Comparison of ENCODE assay signal across 30 cellular contexts in genomic region chr12:51663390-51663789, GRCh38.
"Had no signal": no experiment of that assay in that cellular context is flagged by ENCODE, and none has a peak within 500 bp of the region (broad histone marks: within the 10 kb centered on the region; RNA-seq: fewer than 3 reads in every experiment).

No MANE protein-coding gene starts in this region.

- H3K27ac ChIP-seq: neural progenitor cell, ovary, psoas muscle, skin epidermis, spleen, suprapubic skin, testis, tibial artery, transverse colon, upper lobe of right lung, uterus had no signal

- H3K36me3 ChIP-seq: neural progenitor cell, ovary, spleen, suprapubic skin, tibial artery, transverse colon, upper lobe of right lung, uterus had no signal

- H3K9ac ChIP-seq: neural progenitor cell, parathyroid adenoma had no signal

- ATAC-seq: natural killer cell; psoas muscle; right cardiac atrium; sciatic nerve; stimulated activated memory B cell treated with anti-CD40 and anti-IgM and Interleukin-4, amounts not matched to agents 10 μg/mL and 1 μg/mL and 100 μg/mL, for 72 hours; stimulated activated naive CD8-positive, alpha-beta T cell treated with anti-CD3 and anti-CD28 coated beads, Interleukin-15, amount 100 ng/mL, for 72 hours; stimulated activated naive CD8-positive, alpha-beta T cell treated with anti-CD3 and anti-CD28 coated beads, Interleukin-15, Interleukin-2, amounts not matched to agents 100 U/mL and 50 U/mL, for 24 hours; upper lobe of right lung had no signal

- H3K36me3 Mint-ChIP-seq: natural killer cell; stimulated activated memory B cell treated with anti-CD40 and anti-IgM and Interleukin-4, amounts not matched to agents 10 μg/mL and 1 μg/mL and 100 μg/mL, for 72 hours had no signal

- H3K27ac Mint-ChIP-seq: natural killer cell; nephron; neural progenitor cell; stimulated activated memory B cell treated with anti-CD40 and anti-IgM and Interleukin-4, amounts not matched to agents 10 μg/mL and 1 μg/mL and 100 μg/mL, for 72 hours had no signal

- DNase-seq: natural killer cell; occipital lobe; ovary; posterior cingulate gyrus; psoas muscle; right cardiac atrium; spleen; stimulated activated CD4-positive, alpha-beta T cell treated with anti-CD3 and anti-CD28 coated beads, Interleukin-12 subunit alpha, Interleukin-12 subunit beta, amount 100 ng/mL, for 4 hours; stimulated activated CD4-positive, alpha-beta T cell treated with anti-CD3 and anti-CD28 coated beads, Interleukin-1b, Interleukin-23, amount 100 ng/mL, for 48 hours; stimulated activated CD4-positive, alpha-beta T cell treated with anti-CD3 and anti-CD28 coated beads, Interleukin-4, amount 100 ng/mL, for 1 hour; stimulated activated CD4-positive, alpha-beta T cell treated with anti-CD3 and anti-CD28 coated beads, Interleukin-4, amount 100 ng/mL, for 4 hours; stimulated activated CD8-positive, alpha-beta memory T cell treated with anti-CD3 and anti-CD28 coated beads, Interleukin-4, amount 100 ng/mL, for 48 hours; stimulated activated naive CD4-positive, alpha-beta T cell; stimulated activated naive CD8-positive, alpha-beta T cell treated with anti-CD3 and anti-CD28 coated beads, Interleukin-15, amount 100 ng/mL, for 72 hours; stimulated activated naive CD8-positive, alpha-beta T cell treated with anti-CD3 and anti-CD28 coated beads, Interleukin-15, Interleukin-2, amounts not matched to agents 100 U/mL and 50 U/mL, for 24 hours; testis; tibial artery; transverse colon; upper lobe of right lung; uterus had no signal

- H3K4me1 Mint-ChIP-seq: natural killer cell; nephron; stimulated activated memory B cell treated with anti-CD40 and anti-IgM and Interleukin-4, amounts not matched to agents 10 μg/mL and 1 μg/mL and 100 μg/mL, for 72 hours; stimulated activated naive CD8-positive, alpha-beta T cell treated with anti-CD3 and anti-CD28 coated beads, Interleukin-15, amount 100 ng/mL, for 72 hours had no signal

- H3K4me1 ChIP-seq: psoas muscle, spleen, suprapubic skin, testis, tibial artery, transverse colon, upper lobe of right lung, uterus had no signal

- H3K9me3 Mint-ChIP-seq: natural killer cell; nephron; stimulated activated memory B cell treated with anti-CD40 and anti-IgM and Interleukin-4, amounts not matched to agents 10 μg/mL and 1 μg/mL and 100 μg/mL, for 72 hours; stimulated activated naive CD8-positive, alpha-beta T cell treated with anti-CD3 and anti-CD28 coated beads, Interleukin-15, amount 100 ng/mL, for 72 hours; type B pancreatic cell had no signal

- H3K4me2 ChIP-seq: neural progenitor cell, smooth muscle cell had no signal

- H3K27me3 Mint-ChIP-seq: progenitor cell of endocrine pancreas, type B pancreatic cell had no signal

- H3K4me3 Mint-ChIP-seq: natural killer cell; nephron; neural progenitor cell; stimulated activated memory B cell treated with anti-CD40 and anti-IgM and Interleukin-4, amounts not matched to agents 10 μg/mL and 1 μg/mL and 100 μg/mL, for 72 hours; stimulated activated naive CD8-positive, alpha-beta T cell treated with anti-CD3 and anti-CD28 coated beads, Interleukin-15, amount 100 ng/mL, for 72 hours; type B pancreatic cell had no signal

- H3K4me3 ChIP-seq: neural progenitor cell, ovary, psoas muscle, skin epidermis, smooth muscle cell, spleen, suprapubic skin, testis, tibial artery, transverse colon, upper lobe of right lung, uterus had no signal

- H3K9me3 ChIP-seq: ovary, psoas muscle, spleen, suprapubic skin, testis, tibial artery, transverse colon, upper lobe of right lung, uterus had no signal

- H3K27me3 ChIP-seq: neural progenitor cell, ovary, spleen, suprapubic skin, testis, tibial artery, transverse colon, upper lobe of right lung, uterus had no signal
